In genomic region chr1:116302281-116302680, GRCh38 we compare ENCODE assay signal across 27 cellular contexts.
"Had no signal": no experiment of that assay in that cellular context is flagged by ENCODE, and none has a peak within 500 bp of the region (broad histone marks: within the 10 kb centered on the region; RNA-seq: fewer than 3 reads in every experiment).

No MANE protein-coding gene starts in this region.

- H3K4me3 ChIP-seq: neural progenitor cell, pancreas, psoas muscle, right lobe of liver, sigmoid colon, smooth muscle cell, spleen, suprapubic skin, testis, tibial artery, transverse colon, upper lobe of right lung, uterus had no signal

- H3K4me1 ChIP-seq: neural progenitor cell, psoas muscle, sigmoid colon, spleen, suprapubic skin, testis, tibial artery, upper lobe of right lung, uterus had no signal

- H3K27me3 ChIP-seq: neural progenitor cell, pancreas, right lobe of liver, sigmoid colon, spleen, suprapubic skin, testis, tibial artery, transverse colon, upper lobe of right lung, uterus had no signal

- H3K4me2 ChIP-seq: neural progenitor cell, smooth muscle cell had no signal

- ATAC-seq: naive thymus-derived CD4-positive, alpha-beta T cell; natural killer cell; psoas muscle; right cardiac atrium; right lobe of liver; stimulated activated memory B cell treated with anti-CD40 and anti-IgM and Interleukin-4, amounts not matched to agents 10 μg/mL and 1 μg/mL and 100 μg/mL, for 72 hours; stimulated activated naive CD8-positive, alpha-beta T cell treated with anti-CD3 and anti-CD28 coated beads, Interleukin-15, amount 100 ng/mL, for 72 hours; stimulated activated naive CD8-positive, alpha-beta T cell treated with anti-CD3 and anti-CD28 coated beads, Interleukin-15, Interleukin-2, amounts not matched to agents 100 U/mL and 50 U/mL, for 24 hours; upper lobe of right lung had no signal

- H3K36me3 ChIP-seq: neural progenitor cell, pancreas, right lobe of liver, sigmoid colon, spleen, suprapubic skin, tibial artery, transverse colon, upper lobe of right lung, uterus had no signal

- DNase-seq: naive thymus-derived CD4-positive, alpha-beta T cell; natural killer cell; occipital lobe; pancreas; psoas muscle; right cardiac atrium; right lobe of liver; sigmoid colon; spleen; stimulated activated CD4-positive, alpha-beta T cell treated with anti-CD3 and anti-CD28 coated beads, Interleukin-12 subunit alpha, Interleukin-12 subunit beta, amount 100 ng/mL, for 4 hours; stimulated activated CD4-positive, alpha-beta T cell treated with anti-CD3 and anti-CD28 coated beads, Interleukin-1b, Interleukin-23, amount 100 ng/mL, for 48 hours; stimulated activated CD4-positive, alpha-beta T cell treated with anti-CD3 and anti-CD28 coated beads, Interleukin-4, amount 100 ng/mL, for 1 hour; stimulated activated CD4-positive, alpha-beta T cell treated with anti-CD3 and anti-CD28 coated beads, Interleukin-4, amount 100 ng/mL, for 4 hours; stimulated activated CD8-positive, alpha-beta memory T cell treated with anti-CD3 and anti-CD28 coated beads, Interleukin-4, amount 100 ng/mL, for 48 hours; stimulated activated naive CD4-positive, alpha-beta T cell; stimulated activated naive CD8-positive, alpha-beta T cell treated with anti-CD3 and anti-CD28 coated beads, Interleukin-15, amount 100 ng/mL, for 72 hours; stimulated activated naive CD8-positive, alpha-beta T cell treated with anti-CD3 and anti-CD28 coated beads, Interleukin-15, Interleukin-2, amounts not matched to agents 100 U/mL and 50 U/mL, for 24 hours; substantia nigra; testis; tibial artery; transverse colon; upper lobe of right lung; uterus had no signal

- H3K9ac ChIP-seq: neural progenitor cell had no signal

- H3K9me3 ChIP-seq: pancreas, psoas muscle, right lobe of liver, suprapubic skin, testis, tibial artery, transverse colon, upper lobe of right lung had no signal

- H3K27ac ChIP-seq: neural progenitor cell, pancreas, psoas muscle, right lobe of liver, sigmoid colon, spleen, suprapubic skin, testis, tibial artery, transverse colon, upper lobe of right lung, uterus had no signal

- FAIRE-seq: pancreas had no signal

- H2AFZ ChIP-seq: neural progenitor cell had no signal
